8 cellular contexts compared by ENCODE assay signal in genomic region chr17:8155341-8156173, GRCh38. TPM values are rescaled to one million over a fixed set of nuclear protein-coding genes. Genes with fewer than 3 reads are reported as not detected.
DNase-seq lines count a peak whose midpoint lies in the region; ATAC-seq and TF ChIP-seq lines count a peak whose summit lies in the region.

No MANE protein-coding gene starts in this region.

- no peak for TF ChIP-seq POLR2A in spleen (IDR thresholded peaks at IDR 0.05)

- peaks cover 18% of the 10 kb centered on the region for H3K36me3 Mint-ChIP-seq in GM23338 (ENCODE audit: low read depth)
- peaks cover 2% of the 10 kb centered on the region for H3K36me3 Mint-ChIP-seq in activated naive CD4-positive, alpha-beta T cell treated with anti-CD3 and anti-CD28 coated beads for 36 hours (ENCODE audit: low read depth)

- H3K27me3 ChIP-seq in GM23338 (ENCODE audit: insufficient read depth) (no peaks in the 10 kb centered on the region), iPS-18a (ENCODE audit: control insufficient read depth, insufficient read depth, low read length) (no peaks in the 10 kb centered on the region), spleen (replicated peaks in 1 of 7) (no peaks in the 10 kb centered on the region)

- WGBS in spleen, 5 donors = 29 to 43% (median 39%) methylated on average over 19 to 22 of the region's 22 CpGs

- intact Hi-C loops in spleen (cut with DNase I; ENCODE audit: low total_unique reads) = no loop called here
- intact Hi-C loops in activated naive CD4-positive, alpha-beta T cell treated with anti-CD3 and anti-CD28 coated beads for 36 hours (cut with micrococcal nuclease) = loop anchor here (1.0 to 10.0 kb wide), 11 partner anchors 9 to 671 kb away; partner anchors contain the start of genes CNTROB, FXR2, HES7 and POLR2A

- peaks cover 38% of the 10 kb centered on the region; the same call in 1 of the 2 replicates for H3F3A ChIP-seq in GM23338 (replicated peaks; ENCODE audit: low read depth)

- no peaks in the 10 kb centered on the region for H3K9me3 ChIP-seq in iPS-18a (ENCODE audit: control insufficient read depth, low read depth, low read length)
- no peaks in the 10 kb centered on the region for H3K9me3 ChIP-seq in spleen

- H3K4me3 Mint-ChIP-seq in GM23338 = no peak overlapping the region
- H3K4me3 Mint-ChIP-seq in activated naive CD4-positive, alpha-beta T cell treated with anti-CD3 and anti-CD28 coated beads for 36 hours = no peak overlapping the region

- TF ChIP-seq CTCF in GM23338 (conservative IDR thresholded peaks at IDR 0.05; ENCODE audit: low read depth in 2 of 2) (no peak), spleen (IDR thresholded peaks at IDR 0.05 in 8 of 11, conservative IDR thresholded peaks at IDR 0.05 in 3 of 11) (peak in 1 of 11 experiments; percentile 6)

- H2AFZ ChIP-seq in GM23338 = no peak overlapping the region

- H3K4me2 ChIP-seq in GM23338 = peak overlapping the region; percentile 100

- CTCF ChIA-PET in activated naive CD4-positive, alpha-beta T cell treated with anti-CD3 and anti-CD28 coated beads for 36 hours (lab: Charles Lee) = interaction anchor here (0.6 to 5.4 kb wide), 4 partner anchors 9 to 35 kb away, joined by 3 to 48 read pairs (median 4); no protein-coding TSS in a partner anchor

- H4K20me1 ChIP-seq in GM23338 (replicated peaks; ENCODE audit: insufficient read depth) = no peaks in the 10 kb centered on the region; the same call in 1 of the 2 replicates

- peak overlapping the region; percentile 75 for H3K9ac ChIP-seq in iPS-18a (ENCODE audit: low read length)

- peak overlapping the region; percentile 67 for H3K4me3 ChIP-seq in GM23338
- H3K4me3 ChIP-seq in iPS-18a (ENCODE audit: low read length) = peak overlapping the region; percentile 86
- H3K4me3 ChIP-seq in spleen = peak overlapping the region; percentile 39 to 79 (median 52)

- peaks cover 24% of the 10 kb centered on the region for H3K4me1 Mint-ChIP-seq in GM23338
- peaks cover 55% of the 10 kb centered on the region for H3K4me1 Mint-ChIP-seq in activated naive CD4-positive, alpha-beta T cell treated with anti-CD3 and anti-CD28 coated beads for 36 hours (ENCODE audit: low read depth)

- peaks cover 34% of the 10 kb centered on the region for H3K27me3 Mint-ChIP-seq in GM23338 (ENCODE audit: insufficient read depth, low read depth, poor library complexity)
- H3K27me3 Mint-ChIP-seq in activated naive CD4-positive, alpha-beta T cell treated with anti-CD3 and anti-CD28 coated beads for 36 hours (ENCODE audit: low read depth) = no peaks in the 10 kb centered on the region

- H3K27ac Mint-ChIP-seq in GM23338 = no peak overlapping the region; the same call in 1 of the 2 replicates
- H3K27ac Mint-ChIP-seq in activated naive CD4-positive, alpha-beta T cell treated with anti-CD3 and anti-CD28 coated beads for 36 hours = no peak overlapping the region

- H3K27ac ChIP-seq in GM23338 (ENCODE audit: low read depth) (peak overlapping the region; percentile 83), angular gyrus (ENCODE audit: low read depth, low read length) (peak overlapping the region; percentile 100), iPS-18a (ENCODE audit: low read length) (no peak overlapping the region), spleen (peak overlapping the region; percentile 96 to 100 (median 98))

- ATAC-seq in GM23338 (no peak), GM18511 (IDR thresholded peaks at IDR 0.05; ENCODE audit: unreplicated experiment) (no peak)

- no peaks in the 10 kb centered on the region; the same call in 2 of the 3 replicates for H3K9me3 Mint-ChIP-seq in GM23338
- H3K9me3 Mint-ChIP-seq in activated naive CD4-positive, alpha-beta T cell treated with anti-CD3 and anti-CD28 coated beads for 36 hours = no peaks in the 10 kb centered on the region

- H3K36me3 ChIP-seq in GM23338 (ENCODE audit: insufficient read depth) (no peaks in the 10 kb centered on the region), iPS-18a (ENCODE audit: control insufficient read depth, low read depth, low read length) (peaks cover 8% of the 10 kb centered on the region), spleen (peaks cover 0 to 42% (median 12%) of the 10 kb centered on the region in 6 donors)

- no peaks in the 10 kb centered on the region for H3K9me2 ChIP-seq in GM23338 (ENCODE audit: insufficient read depth)

- DNase-seq in GM23338 (ENCODE audit: low spot score) (peak; percentile 49), spleen (peak; percentile 89), cerebellar nuclear complex (lab: John Stamatoyannopoulos, UW) (no peak), NOMO-1 (lab: John Stamatoyannopoulos, UW; ENCODE audit: unreplicated experiment in 2 of 2) (no peak)
- no peak for DNase-seq in activated naive CD4-positive, alpha-beta T cell treated with anti-CD3 and anti-CD28 coated beads for 36 hours

- H3K4me1 ChIP-seq in GM23338 (ENCODE audit: insufficient read depth) (peaks cover 30% of the 10 kb centered on the region), iPS-18a (ENCODE audit: control insufficient read depth, low read depth, low read length) (peaks cover 38% of the 10 kb centered on the region), spleen (peaks cover 51 to 93% (median 83%) of the 10 kb centered on the region in 6 donors)

- H3K79me2 ChIP-seq in GM23338 (replicated peaks; ENCODE audit: insufficient read depth) = peaks cover 5% of the 10 kb centered on the region; the same call in 1 of the 2 replicates

TF ChIP-seq in GM23338, 12 proteins besides CTCF, POLR2A, EP300 and RAD21:
- TF ChIP-seq EZH2phosphoT487 (IDR thresholded peaks at IDR 0.05; ENCODE audit: unreplicated experiment) = no peak

RNA-seq across cellular contexts. Expression of gene PER1, which starts 3.4 kb away (rescaled TPM):
- 36.1 and 40.5 TPM in 2 replicates for total RNA-seq in GM23338 (2014; rRNA removed; shearing (Covaris generic))
- polyA plus RNA-seq in GM23338 (2016; fragmentation: Nextera tagmentation; extraction: Ambion mirVana) (12.2 and 12.4 TPM in 2 replicates), spleen (10 to 100 TPM; 12.6 to 83.0 (median 17.5) TPM)
- total RNA-seq in spleen = 100 to 1,000 TPM in 2 of 7 donors, 10 to 100 TPM in 5; 68.0 to 213 (median 73.5) TPM
- total RNA-seq in activated naive CD4-positive, alpha-beta T cell treated with anti-CD3 and anti-CD28 coated beads for 36 hours = 10 to 100 TPM; 62.2 to 73.3 TPM

RNA-seq across cellular contexts. Expression of gene VAMP2, which starts 7.2 kb away (rescaled TPM):
- 6.9 and 9.8 TPM in 2 replicates for total RNA-seq in GM23338 (2014; rRNA removed; shearing (Covaris generic))
- 25.4 and 32.3 TPM in 2 replicates for polyA plus RNA-seq in GM23338 (2016; fragmentation: Nextera tagmentation; extraction: Ambion mirVana)
- 10 to 100 TPM; 37.5 to 94.8 (median 65.7) TPM for total RNA-seq in spleen
- polyA plus RNA-seq in spleen = 10 to 100 TPM; 38.7 to 57.8 (median 38.8) TPM
- total RNA-seq in activated naive CD4-positive, alpha-beta T cell treated with anti-CD3 and anti-CD28 coated beads for 36 hours = 10 to 100 TPM; 33.3 to 35.8 TPM

RNA-seq across cellular contexts. Expression of gene TMEM107, which starts 20.6 kb away (rescaled TPM):
- total RNA-seq in GM23338 (2014; rRNA removed; shearing (Covaris generic)) = 11.0 and 20.4 TPM in 2 replicates
- polyA plus RNA-seq in GM23338 (2016; fragmentation: Nextera tagmentation; extraction: Ambion mirVana) = 10.8 and 16.3 TPM in 2 replicates
- total RNA-seq in spleen = 10 to 100 TPM; 13.0 to 42.2 (median 22.4) TPM
- polyA plus RNA-seq in spleen = 10 to 100 TPM in 2 of 3 donors, 1 to 10 TPM in 1; 8.1 to 14.0 (median 11.9) TPM
- 10 to 100 TPM; 27.6 to 31.5 TPM for total RNA-seq in activated naive CD4-positive, alpha-beta T cell treated with anti-CD3 and anti-CD28 coated beads for 36 hours

RNA-seq across cellular contexts. Expression of gene HES7, which starts 31.7 kb away (rescaled TPM):
- 0.14 TPM in 1 of 2 replicates, not detected in the other for total RNA-seq in GM23338 (2014; rRNA removed; shearing (Covaris generic))
- polyA plus RNA-seq in GM23338 (2016; fragmentation: Nextera tagmentation; extraction: Ambion mirVana) = 0.24 TPM in 1 of 2 replicates, not detected in the other
- under 1 TPM in 2 of 7 donors, not detected in 5; 0.41 to 0.67 TPM for total RNA-seq in spleen
- under 1 TPM; 0.04 to 0.53 (median 0.32) TPM for polyA plus RNA-seq in spleen
- 1 to 10 TPM; 2.4 to 2.9 TPM for total RNA-seq in activated naive CD4-positive, alpha-beta T cell treated with anti-CD3 and anti-CD28 coated beads for 36 hours

RNA-seq across cellular contexts. Expression of gene BORCS6, which starts 34.4 kb away (rescaled TPM):
- total RNA-seq in GM23338 (2014; rRNA removed; shearing (Covaris generic)) = 3.9 and 7.1 TPM in 2 replicates
- polyA plus RNA-seq in GM23338 (2016; fragmentation: Nextera tagmentation; extraction: Ambion mirVana) (1.8 and 2.1 TPM in 2 replicates), spleen (10 to 100 TPM in 2 of 3 donors, 1 to 10 TPM in 1; 10.0 to 16.5 (median 12.9) TPM)
- 10 to 100 TPM in 6 of 7 donors, 1 to 10 TPM in 1; 9.5 to 14.6 (median 12.3) TPM for total RNA-seq in spleen
- 1 to 10 TPM; 4.0 to 4.3 TPM for total RNA-seq in activated naive CD4-positive, alpha-beta T cell treated with anti-CD3 and anti-CD28 coated beads for 36 hours

Comparison
In these comparisons a context has a peak if more than half of its experiments do, and no peak if none do; other contexts are left out.
1. DNase-seq: peak in GM23338 (single experiment) and spleen (single experiment); none in cerebellar nuclear complex (0 of 2), activated naive CD4-positive, alpha-beta T cell treated with anti-CD3 and anti-CD28 coated beads for 36 hours (single experiment) and NOMO-1 (0 of 2).
2. Peak in every context shown above with its lines, with median percentiles within 50 percentile points of each other: H3K4me3 ChIP-seq.